ENCODE assay signal across 7 cellular contexts in genomic region chr19:52699555-52699954, GRCh38. TPM values are rescaled to one million over a fixed set of nuclear protein-coding genes. Genes with fewer than 3 reads are reported as not detected.
DNase-seq lines count a peak whose midpoint lies in the region; ATAC-seq, FAIRE-seq and TF ChIP-seq lines count a peak whose summit lies in the region.
"Not testable (repeated sequence)": the region's sequence is repeated elsewhere in the genome, so short reads cannot be mapped to it uniquely, and the experiment has no call there.

No MANE protein-coding gene starts in this region.

- not testable (repeated sequence) for H2AK5ac ChIP-seq in H1 (ENCODE audit: low read depth, low read length)

- not testable (repeated sequence) for H3K23ac ChIP-seq in H1 (ENCODE audit: insufficient read length)

- peak; percentile 84 for ATAC-seq in WTC11
- peak; percentile 48 for ATAC-seq in sciatic nerve

- H4K5ac ChIP-seq in H1 (ENCODE audit: insufficient read length, low read depth, low read length), result not testable (repeated sequence)

- not testable (repeated sequence) for H3K27me3 Mint-ChIP-seq in WTC11 (ENCODE audit: low read depth)

- DNase-seq in DMS 273 (lab: John Stamatoyannopoulos, UW; ENCODE audit: unreplicated experiment), result peak; percentile 28
- peak; percentile 9 for DNase-seq in NAMALWA (ENCODE audit: low spot score)
- peak; percentile 73 for DNase-seq in WTC11 (ENCODE audit: low spot score)
- DNase-seq in H1 (ENCODE audit: low read depth in 1 of 2, low spot score in 2 of 2), result peak in 1 of 2 experiments; percentile 55
- not testable (repeated sequence) for DNase-seq in left ventricle myocardium inferior; sciatic nerve (ENCODE audit: low spot score)
- peak; percentile 25 for DNase-seq in medulla oblongata (ENCODE audit: extremely low spot score)

- not testable (repeated sequence) for H3K27ac Mint-ChIP-seq in WTC11

- CTCF ChIA-PET in WTC11 (lab: Charles Lee), result interaction anchor here (0.7 to 2.1 kb wide), 7 partner anchors 31 to 357 kb away, joined by 3 to 8 read pairs (median 3); no protein-coding TSS in a partner anchor
- CTCF ChIA-PET in H1 (lab: Charles Lee; ENCODE audit: partially characterized antibody), result interaction anchor here (0.6 to 0.9 kb wide), 4 partner anchors 29 to 119 kb away, joined by 3 to 5 read pairs (median 3); no protein-coding TSS in a partner anchor

- H4K91ac ChIP-seq in H1 (replicated peaks; ENCODE audit: insufficient read length, low read length), result not testable (repeated sequence)

- H3K14ac ChIP-seq in H1 (ENCODE audit: insufficient read length), result not testable (repeated sequence)

- not testable (repeated sequence) for H4K8ac ChIP-seq in H1 (ENCODE audit: extremely low read depth, insufficient read depth, low read length)

- H3K36me3 ChIP-seq in H1 (ENCODE audit: control insufficient read depth in 2 of 4, insufficient read depth in 4 of 4, low read length in 3 of 4); left ventricle myocardium inferior: not testable (repeated sequence)

- not testable (repeated sequence) for H2BK5ac ChIP-seq in H1 (ENCODE audit: low read depth, low read length)

- not testable (repeated sequence) for H2BK120ac ChIP-seq in H1 (replicated peaks; ENCODE audit: low read depth, low read length)

- TF ChIP-seq CTCF in WTC11 (IDR thresholded peaks at IDR 0.05), result not testable (repeated sequence)
- TF ChIP-seq CTCF in H1 (IDR thresholded peaks at IDR 0.05; ENCODE audit: control extremely low read depth in 1 of 3, insufficient read depth in 1 of 3, low read depth in 1 of 3, low read length in 3 of 3) (peak in 1 of 3 experiments; percentile 2; a peak in 1 of 4 replicates), left ventricle myocardium inferior (IDR thresholded peaks at IDR 0.05; ENCODE audit: borderline replicate concordance) (peak; percentile 31)

- TF ChIP-seq RAD21 in H1 (IDR thresholded peaks at IDR 0.05 in 1 of 2, conservative IDR thresholded peaks at IDR 0.05 in 1 of 2; ENCODE audit: low read depth in 2 of 2, low read length in 2 of 2), result peak; percentile 28 to 29; a peak in 2 of 4 replicates

- H2BK12ac ChIP-seq in H1 (ENCODE audit: low read depth, low read length), result not testable (repeated sequence)

- not testable (repeated sequence) for H3K23me2 ChIP-seq in H1 (ENCODE audit: low read depth, low read length)

- not testable (repeated sequence) for H3K4ac ChIP-seq in H1 (replicated peaks; ENCODE audit: insufficient read length, low read depth, low read length)

- H3K18ac ChIP-seq in H1 (ENCODE audit: extremely low read depth, low read length), result not testable (repeated sequence)

- H2BK15ac ChIP-seq in H1 (ENCODE audit: low read length), result not testable (repeated sequence)

- not testable (repeated sequence) for H3K79me2 ChIP-seq in H1 (ENCODE audit: control insufficient read depth in 1 of 2, insufficient read depth in 2 of 2, low read length in 2 of 2)

- H3K4me3 Mint-ChIP-seq in WTC11, result not testable (repeated sequence)

- not testable (repeated sequence) for H3K4me1 ChIP-seq in H1 (replicated peaks in 1 of 4; ENCODE audit: control insufficient read depth in 3 of 4, insufficient read depth in 4 of 4, low read length in 3 of 4); left ventricle myocardium inferior

- intact Hi-C loops in left ventricle myocardium inferior (cut with micrococcal nuclease); sciatic nerve (cut with DNase I): not testable (repeated sequence)

- not testable (repeated sequence) for H3K27ac ChIP-seq in H1 (ENCODE audit: low read depth, low read length); left ventricle myocardium inferior (replicated peaks)

- not testable (repeated sequence) for H3K56ac ChIP-seq in H1 (replicated peaks; ENCODE audit: insufficient read length, low read depth, low read length)

- H3K27me3 ChIP-seq in H1 (replicated peaks in 1 of 4; ENCODE audit: control insufficient read depth in 3 of 4, extremely low read depth in 1 of 4, insufficient read depth in 3 of 4, low read length in 3 of 4); left ventricle myocardium inferior (ENCODE audit: low read depth): not testable (repeated sequence)

- FAIRE-seq in H1 (lab: Jason Lieb, UNC), result not testable (repeated sequence)

- not testable (repeated sequence) for H3K4me2 ChIP-seq in H1 (ENCODE audit: insufficient read depth in 1 of 2, low read depth in 2 of 2, low read length in 2 of 2)

- H3K4me3 ChIP-seq in H1 (ENCODE audit: extremely low read depth in 1 of 4, insufficient read depth in 2 of 4, low read depth in 3 of 4, low read length in 4 of 4); left ventricle myocardium inferior: not testable (repeated sequence)

- not testable (repeated sequence) for H2BK20ac ChIP-seq in H1 (ENCODE audit: low read length)

- H3K36me3 Mint-ChIP-seq in WTC11, result not testable (repeated sequence)

- 91% methylated on average over 5 of the region's 5 CpGs; no CpG with 5 or more reads in 1 of the 2 experiments for WGBS in H1 (ENCODE audit: extremely low coverage in 1 of 2, insufficient coverage in 1 of 2, insufficient read length in 1 of 2, insufficient replicate concordance in 2 of 2, low coverage in 1 of 2, low lambda C conversion rate in 2 of 2, missing lambda C conversion rate in 1 of 2), 2 experiments

- not testable (repeated sequence) for H3K4me1 Mint-ChIP-seq in WTC11

- not testable (repeated sequence) for H2AFZ ChIP-seq in H1 (ENCODE audit: low read length)

- H3K9me3 Mint-ChIP-seq in WTC11, result not testable (repeated sequence)

- H3K9ac ChIP-seq in H1 (replicated peaks in 1 of 4; ENCODE audit: extremely low read depth in 1 of 4, low read depth in 3 of 4, low read length in 3 of 4), result not testable (repeated sequence)

- POLR2A ChIA-PET in WTC11 (lab: Charles Lee), result not testable (repeated sequence)
- POLR2A ChIA-PET in H1 (lab: Charles Lee; ENCODE audit: partially characterized antibody), result interaction anchor here (0.5 kb wide), 1 partner anchor 291 kb away, joined by 3 read pairs; no protein-coding TSS in a partner anchor

- not testable (repeated sequence) for H3K9me3 ChIP-seq in H1 (ENCODE audit: insufficient read depth in 2 of 2, low read depth in 1 of 2, low read length in 1 of 2)
- peaks cover 11% of the 10 kb centered on the region for H3K9me3 ChIP-seq in left ventricle myocardium inferior (replicated peaks)

- not testable (repeated sequence) for H4K20me1 ChIP-seq in H1 (replicated peaks in 1 of 2; ENCODE audit: control insufficient read depth in 1 of 2, insufficient read depth in 2 of 2, low read length in 2 of 2)

- H3K79me1 ChIP-seq in H1 (ENCODE audit: low read depth, low read length), result not testable (repeated sequence)

- not testable (repeated sequence) for TF ChIP-seq POLR2A in H1 (IDR thresholded peaks at IDR 0.05; ENCODE audit: control extremely low read depth in 1 of 2, low read depth in 2 of 2, low read length in 2 of 2)

- not testable (repeated sequence) for TF ChIP-seq EP300 in H1 (IDR thresholded peaks at IDR 0.05; ENCODE audit: borderline replicate concordance in 1 of 2, low read depth in 2 of 2, low read length in 2 of 2)

RNA-seq across cellular contexts. Expression of gene ZNF611, which starts 35.3 kb away (rescaled TPM):
- 18.0 to 22.4 TPM (median 19.9 TPM) in 3 replicates for total RNA-seq in WTC11 (2021)
- 17.7 and 19.0 TPM in 2 replicates for total RNA-seq in H1 (2021; fragmentation: NEBNext Ultra II Directional; extraction: Animal tissue kit (Norgen Biotek cat#: 25700))
- polyA plus RNA-seq in H1 (2011; rRNA removed), result 1.9 and 2.2 TPM in 2 replicates
- polyA plus RNA-seq in H1 (2011; cell fraction: cytosol; rRNA removed), result 2.1 TPM
- polyA plus RNA-seq in H1 (2011; cell fraction: nucleus; rRNA removed), result 4.7 TPM
- 3.9 to 9.6 TPM (median 5.0 TPM) in 4 replicates for polyA plus RNA-seq in H1 (2012, experiment 1 of 2)
- polyA plus RNA-seq in H1 (2012, experiment 2 of 2), result 1.7 TPM
- 7.1 TPM for polyA plus RNA-seq in H1 (2013, experiment 1 of 2)
- 7.0 TPM for polyA plus RNA-seq in H1 (2013, experiment 2 of 2)
- polyA minus RNA-seq in H1 (2011; rRNA and poly(A)+ RNA removed), result 16.9 and 34.4 TPM in 2 replicates
- 13.9 TPM for polyA minus RNA-seq in H1 (2011; cell fraction: cytosol; rRNA and poly(A)+ RNA removed)
- 19.3 TPM for polyA minus RNA-seq in H1 (2011; cell fraction: nucleus; rRNA and poly(A)+ RNA removed)
- total RNA-seq in left ventricle myocardium inferior, result 7.0 TPM
- 26.6 TPM for total RNA-seq in sciatic nerve
